Comparison of ENCODE assay signal across 23 cellular contexts in genomic region chr2:128514555-128514955, GRCh38.
"Had no signal": no experiment of that assay in that cellular context is flagged by ENCODE, and none has a peak within 500 bp of the region (broad histone marks: within the 10 kb centered on the region; RNA-seq: fewer than 3 reads in every experiment).

No MANE protein-coding gene starts in this region.

- H3K27me3 ChIP-seq: left lung, neutrophil, right lobe of liver, thyroid gland, upper lobe of left lung had no signal

- DNase-seq: activated CD4-positive, alpha-beta memory T cell treated with anti-CD3 and anti-CD28 coated beads, Interleukin-2, amount 10 ng/mL, durations not matched to agents 7 days and 5 days; activated CD4-positive, alpha-beta T cell treated with anti-CD3 and anti-CD28 coated beads, Interleukin-2, amount 10 ng/mL, durations not matched to agents 24 days and 14 days; activated CD8-positive, alpha-beta memory T cell treated with anti-CD3 and anti-CD28 coated beads, Interleukin-2, amount 50 U/mL, for 48 hours; activated naive CD4-positive, alpha-beta T cell treated with Interleukin-2 at 50 U/mL for 16 hours; activated T-cell treated with anti-CD3 and anti-CD28 coated beads, Interleukin-2, amount 50 U/mL, for 48 hours; dermis blood vessel endothelial cell; effector CD4-positive, alpha-beta T cell; esophagus squamous epithelium; foreskin melanocyte; right lobe of liver; stimulated activated CD4-positive, alpha-beta T cell treated with anti-CD3 and anti-CD28 coated beads, Interleukin-4, amount 100 ng/mL, for 24 hours; stimulated activated naive CD8-positive, alpha-beta T cell treated with anti-CD3 and anti-CD28 coated beads, Interleukin-15, amount 100 ng/mL, for 72 hours; T-helper 17 cell; T1000; thyroid gland had no signal

- H3K4me1 ChIP-seq: right lobe of liver had no signal

- H3K36me3 ChIP-seq: esophagus squamous epithelium, left lung, neutrophil, right lobe of liver, thyroid gland, upper lobe of left lung, WERI-Rb-1 had no signal

- H3K9me3 ChIP-seq: esophagus squamous epithelium, left lung, neutrophil, right lobe of liver, thyroid gland, upper lobe of left lung had no signal

- ATAC-seq: activated CD4-positive, CD25-positive, alpha-beta regulatory T cell treated with anti-CD3 and anti-CD28 coated beads, Interleukin-2, amount 50 U/mL, for 24 hours; stimulated activated effector memory CD8-positive, alpha-beta T cell treated with anti-CD3 and anti-CD28 coated beads, Interleukin-12 subunit alpha, Interleukin-12 subunit beta, amount 100 ng/mL, for 72 hours had no signal

- H3K4me3 ChIP-seq: esophagus squamous epithelium, left lung, lung, right lobe of liver, skin epidermis, thyroid gland, upper lobe of left lung had no signal

- H3K27ac ChIP-seq: esophagus squamous epithelium, neutrophil, right lobe of liver, skin epidermis, thyroid gland, upper lobe of left lung, WERI-Rb-1 had no signal
